Comparison of ENCODE assay signal across 15 cellular contexts in the genomic region with DNA sequence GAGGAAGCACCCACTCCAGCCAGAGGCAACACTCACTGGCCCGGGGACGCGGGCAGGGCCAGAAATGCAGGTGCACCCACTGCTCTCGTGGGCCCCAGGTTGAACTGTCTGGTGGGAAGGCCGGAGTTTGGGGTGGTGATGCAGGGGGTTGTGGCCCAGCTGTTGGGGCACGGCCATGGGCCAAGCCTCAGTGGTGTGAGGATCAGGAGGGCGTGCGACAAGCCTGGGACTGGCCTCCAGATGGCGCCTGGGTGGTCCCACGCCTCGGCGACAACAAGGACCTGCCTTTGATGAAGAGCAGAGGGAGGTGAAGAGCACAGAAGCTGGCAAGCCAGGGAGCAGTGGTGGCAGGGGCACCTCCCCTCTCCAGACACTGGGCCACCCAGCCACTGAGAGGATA.
"Had no signal": no experiment of that assay in that cellular context is flagged by ENCODE, and none has a peak within 500 bp of the region (broad histone marks: within the 10 kb centered on the region; RNA-seq: fewer than 3 reads in every experiment).

No MANE protein-coding gene starts in this region.

- H3K27me3 ChIP-seq: heart right ventricle had no signal

- H3K36me3 ChIP-seq: gastroesophageal sphincter, heart right ventricle had no signal

- H3K27ac ChIP-seq: gastroesophageal sphincter, heart right ventricle, SK-N-MC had no signal

- H3K9me3 ChIP-seq: gastroesophageal sphincter, heart right ventricle had no signal

- FAIRE-seq: astrocyte, colon, endometrium, islet of Langerhans had no signal

- H3K4me1 ChIP-seq: gastroesophageal sphincter, heart right ventricle had no signal

- ATAC-seq: activated CD4-positive, alpha-beta T cell treated with anti-CD3 and anti-CD28 coated beads for 36 hours; activated T-cell treated with anti-CD3 and anti-CD28 coated beads, Interleukin-2, amount 50 U/mL, for 72 hours; gastroesophageal sphincter; heart right ventricle; left lobe of liver; sciatic nerve; stimulated activated naive CD8-positive, alpha-beta T cell treated with anti-CD3 and anti-CD28 coated beads, Interleukin-15, amount 100 ng/mL, for 72 hours had no signal

- H3K4me3 ChIP-seq: gastroesophageal sphincter, heart right ventricle, SK-N-MC had no signal

- DNase-seq: activated CD4-positive, alpha-beta memory T cell treated with anti-CD3 and anti-CD28 coated beads, Interleukin-2, amount 10 ng/mL, durations not matched to agents 7 days and 5 days; activated CD4-positive, alpha-beta T cell treated with anti-CD3 and anti-CD28 coated beads for 36 hours; activated T-cell treated with anti-CD3 and anti-CD28 coated beads, Interleukin-2, amount 50 U/mL, for 72 hours; heart right ventricle; stimulated activated CD4-positive, alpha-beta T cell treated with anti-CD3 and anti-CD28 coated beads, Interleukin-1b, Interleukin-23, amount 100 ng/mL, for 48 hours; stimulated activated naive CD8-positive, alpha-beta T cell treated with anti-CD3 and anti-CD28 coated beads, Interleukin-15, amount 100 ng/mL, for 72 hours; T-helper 9 cell had no signal
